ENCODE assay signal across 8 cellular contexts in genomic region chr14:74618078-74618952, GRCh38. TPM values are rescaled to one million over a fixed set of nuclear protein-coding genes. Genes with fewer than 3 reads are reported as not detected.
A peak's percentile ranks its signal among the peaks of the same experiment; 100 is the strongest.
DNase-seq lines count a peak whose midpoint lies in the region; ATAC-seq and TF ChIP-seq lines count a peak whose summit lies in the region.

No MANE protein-coding gene starts in this region.

- intact Hi-C loops in activated CD4-positive, alpha-beta T cell treated with anti-CD3 and anti-CD28 coated beads for 36 hours (cut with DNase I, micrococcal nuclease) = loop anchor here (1.0 to 5.0 kb wide), 3 partner anchors 38 to 629 kb away; no protein-coding TSS in a partner anchor

- peaks cover 57% of the 10 kb centered on the region for H3K4me1 Mint-ChIP-seq in activated CD4-positive, alpha-beta T cell treated with anti-CD3 and anti-CD28 coated beads for 36 hours

- no peaks in the 10 kb centered on the region for H3K27me3 ChIP-seq in trophoblast cell (ENCODE audit: insufficient read depth, low read length)

- peak overlapping the region; percentile 45 for H3K27ac Mint-ChIP-seq in activated CD4-positive, alpha-beta T cell treated with anti-CD3 and anti-CD28 coated beads for 36 hours

- peak overlapping the region; percentile 57 to 90 for H3K27ac ChIP-seq in coronary artery
- H3K27ac ChIP-seq in trophoblast cell (ENCODE audit: low read depth, low read length) = peak overlapping the region; percentile 89

- no peaks in the 10 kb centered on the region for H3K36me3 ChIP-seq in trophoblast cell (ENCODE audit: control insufficient read depth in 1 of 2, insufficient read depth in 2 of 2, low read length in 2 of 2)

- no peaks in the 10 kb centered on the region for H3K79me2 ChIP-seq in trophoblast cell (ENCODE audit: control insufficient read depth, insufficient read depth, low read length, poor library complexity)

- peak overlapping the region; percentile 78 for H2BK5ac ChIP-seq in trophoblast cell (ENCODE audit: low read depth, low read length, poor library complexity)

- H3K27me3 Mint-ChIP-seq in activated CD4-positive, alpha-beta T cell treated with anti-CD3 and anti-CD28 coated beads for 36 hours = peaks cover 7% of the 10 kb centered on the region

- no peaks in the 10 kb centered on the region for H3K9me3 Mint-ChIP-seq in activated CD4-positive, alpha-beta T cell treated with anti-CD3 and anti-CD28 coated beads for 36 hours (ENCODE audit: low read depth)

- H3K23ac ChIP-seq in trophoblast cell (ENCODE audit: low read length) = no peak overlapping the region

- H3K14ac ChIP-seq in trophoblast cell (ENCODE audit: low read length) = no peak overlapping the region

- no peak for TF ChIP-seq CTCF in coronary artery (IDR thresholded peaks at IDR 0.05)

- H4K12ac ChIP-seq in trophoblast cell (ENCODE audit: low read depth, low read length) = no peak overlapping the region

- no peak overlapping the region for H3K4me2 ChIP-seq in trophoblast cell (ENCODE audit: low read length)

- H4K91ac ChIP-seq in trophoblast cell (ENCODE audit: low read depth, low read length) = peak overlapping the region; percentile 88

- WGBS in trophoblast cell (ENCODE audit: extremely low coverage, insufficient coverage, insufficient read length) = no CpG with 5 or more reads among the region's 10 CpGs

- POLR2A ChIA-PET in activated CD4-positive, alpha-beta T cell treated with anti-CD3 and anti-CD28 coated beads for 36 hours (lab: Charles Lee) = interaction anchor here (0.5 to 0.8 kb wide), 2 partner anchors 47 to 88 kb away, joined by 3 read pairs; no protein-coding TSS in a partner anchor

- H2AK5ac ChIP-seq in trophoblast cell (ENCODE audit: low read length) = peak overlapping the region; percentile 18

- H3K4me3 ChIP-seq in coronary artery = no peak overlapping the region
- no peak overlapping the region for H3K4me3 ChIP-seq in trophoblast cell (ENCODE audit: low read depth, low read length)

- H3K79me1 ChIP-seq in trophoblast cell (ENCODE audit: low read length) = peaks cover 41% of the 10 kb centered on the region

- peak; percentile 83 for ATAC-seq in activated CD4-positive, alpha-beta T cell treated with anti-CD3 and anti-CD28 coated beads for 36 hours
- ATAC-seq in GM21576 (IDR thresholded peaks at IDR 0.05; ENCODE audit: unreplicated experiment) = no peak

- H3K18ac ChIP-seq in trophoblast cell (ENCODE audit: low read length) = no peak overlapping the region

- CTCF ChIA-PET in activated CD4-positive, alpha-beta T cell treated with anti-CD3 and anti-CD28 coated beads for 36 hours (lab: Charles Lee) = interaction anchor here (0.6 to 4.5 kb wide), 12 partner anchors 9 to 1018 kb away, joined by 3 to 40 read pairs (median 4); partner anchors contain the start of genes ISCA2 and NPC2

- H3K9ac ChIP-seq in trophoblast cell (ENCODE audit: low read length) = no peak overlapping the region

- peak overlapping the region; percentile 25 for H4K8ac ChIP-seq in trophoblast cell (ENCODE audit: low read depth, low read length)

- H2AFZ ChIP-seq in trophoblast cell (ENCODE audit: insufficient read depth, low read length, poor library complexity) = no peak overlapping the region

- no peak overlapping the region for H3K4me3 Mint-ChIP-seq in activated CD4-positive, alpha-beta T cell treated with anti-CD3 and anti-CD28 coated beads for 36 hours

- peaks cover 34 to 43% of the 10 kb centered on the region in 2 experiments for H3K4me1 ChIP-seq in trophoblast cell (ENCODE audit: control insufficient read depth in 1 of 2, insufficient read depth in 2 of 2, low read length in 2 of 2)

- H3K9me3 ChIP-seq in trophoblast cell (ENCODE audit: insufficient read depth, low read depth, low read length) = no peaks in the 10 kb centered on the region

- no peaks in the 10 kb centered on the region for H3K36me3 Mint-ChIP-seq in activated CD4-positive, alpha-beta T cell treated with anti-CD3 and anti-CD28 coated beads for 36 hours (ENCODE audit: low read depth)

- DNase-seq in ACHN = peak; percentile 60
- DNase-seq in activated CD4-positive, alpha-beta T cell treated with anti-CD3 and anti-CD28 coated beads for 36 hours = peak; percentile 75
- DNase-seq in coronary artery (ENCODE audit: low spot score) = no peak
- DNase-seq in trophoblast cell = peak; percentile 42 to 45
- DNase-seq in dedifferentiated amniotic fluid mesenchymal stem cell (ENCODE audit: extremely low spot score) = no peak
- DNase-seq in NCI-H82 treated with DMSO at 0.1 percent for 48 hours (lab: John Stamatoyannopoulos, UW; ENCODE audit: unreplicated experiment) = no peak

- H2BK12ac ChIP-seq in trophoblast cell (ENCODE audit: low read length) = peak overlapping the region; percentile 58

- TF ChIP-seq RAD21 in Ishikawa (IDR thresholded peaks at IDR 0.05; ENCODE audit: low read depth) = no peak

- no peak for TF ChIP-seq EP300 in Ishikawa (IDR thresholded peaks at IDR 0.05; ENCODE audit: borderline replicate concordance)

- in situ Hi-C loops in ACHN (cut with HindIII; ENCODE audit: low pct_ligation_motif_present, low pct_unique_long_range_greater_than_20kb, low sequenced_read_pairs) = no loop called here

- no peak overlapping the region for H3K4ac ChIP-seq in trophoblast cell (ENCODE audit: low read depth, low read length)

- H2BK120ac ChIP-seq in trophoblast cell (ENCODE audit: insufficient read depth, low read length, poor library complexity) = peak overlapping the region; percentile 84

TF ChIP-seq in Ishikawa, 13 proteins besides CTCF, POLR2A, EP300 and RAD21:
- TF ChIP-seq CREB1 (IDR thresholded peaks at IDR 0.05; ENCODE audit: low read depth) = no peak
- TF ChIP-seq NFIC (IDR thresholded peaks at IDR 0.05) = peak; percentile 56; the same call in 1 of the 2 replicates
- TF ChIP-seq MAX (IDR thresholded peaks at IDR 0.05) = no peak
- no peak for TF ChIP-seq TEAD4 (IDR thresholded peaks at IDR 0.05)
- TF ChIP-seq REST (IDR thresholded peaks at IDR 0.05; ENCODE audit: low read depth) = no peak
- TF ChIP-seq TAF1 (IDR thresholded peaks at IDR 0.05; ENCODE audit: low read depth) = no peak

RNA-seq across cellular contexts. Expression of gene LTBP2, which starts 6.3 kb away (rescaled TPM):
- total RNA-seq in activated CD4-positive, alpha-beta T cell treated with anti-CD3 and anti-CD28 coated beads for 36 hours = under 1 TPM; 0.04 to 0.37 TPM
- polyA plus RNA-seq in trophoblast cell (2013) = 3.7 and 4.1 TPM in 2 replicates

Comparison
In these comparisons a context has a peak if more than half of its experiments do, and no peak if none do; other contexts are left out.
1. DNase-seq: peak in ACHN (single experiment), activated CD4-positive, alpha-beta T cell treated with anti-CD3 and anti-CD28 coated beads for 36 hours (single experiment) and trophoblast cell (2 of 2); none in coronary artery (single experiment), dedifferentiated amniotic fluid mesenchymal stem cell (single experiment) and NCI-H82 treated with DMSO at 0.1 percent for 48 hours (single experiment).